In the genomic region with DNA sequence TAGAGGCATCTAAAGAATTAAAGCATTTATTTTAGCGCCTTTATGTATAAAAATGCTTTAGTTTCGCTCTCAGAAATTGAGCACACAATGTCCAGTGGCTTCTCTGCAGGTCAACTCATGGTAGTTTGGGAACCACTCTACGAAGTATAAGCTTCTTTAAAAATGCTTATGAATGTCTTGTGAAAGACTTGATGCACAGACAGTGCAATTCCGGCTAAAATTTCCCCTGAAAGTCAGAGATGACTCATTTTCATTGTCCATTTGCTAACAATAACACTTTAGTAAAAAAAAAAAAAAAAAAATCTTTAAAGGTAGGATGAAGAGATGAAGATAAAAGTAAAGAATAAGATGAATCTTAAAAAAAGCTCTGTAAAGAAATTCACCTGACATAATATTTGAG, we compare ENCODE assay signal across 24 cellular contexts.
DNase-seq lines count a peak whose midpoint lies in the region; ATAC-seq, FAIRE-seq and TF ChIP-seq lines count a peak whose summit lies in the region.
"Had no signal": no experiment of that assay in that cellular context is flagged by ENCODE, and none has a peak within 500 bp of the region (broad histone marks: within the 10 kb centered on the region; RNA-seq: fewer than 3 reads in every experiment).

No MANE protein-coding gene starts in this region.

- H3K9me2 ChIP-seq in neural cell (ENCODE audit: insufficient read depth, low read length): no peaks in the 10 kb centered on the region
- H3K9me2 ChIP-seq: SK-N-SH had no signal

- POLR2A ChIA-PET in endothelial cell of umbilical vein (lab: Charles Lee) (no interaction called here), HEK293T (lab: Yijun Ruan, JAX) (no interaction called here)

- no peak overlapping the region for H3K9ac ChIP-seq in endothelial cell of umbilical vein (replicated peaks; ENCODE audit: extremely low read depth, insufficient read depth, low read length)
- no peak overlapping the region for H3K9ac ChIP-seq in neural cell (ENCODE audit: low read length)
- H3K9ac ChIP-seq: SK-N-SH had no signal

- H4K20me1 ChIP-seq in endothelial cell of umbilical vein (replicated peaks; ENCODE audit: control insufficient read depth, extremely low read depth, insufficient read depth, low read length) (no peaks in the 10 kb centered on the region), neural cell (ENCODE audit: insufficient read depth) (no peaks in the 10 kb centered on the region)

- intact Hi-C loops in endothelial cell of umbilical vein (cut with micrococcal nuclease): no loop called here
- intact Hi-C loops in thyroid gland (cut with DNase I): no loop called here

- H3F3A ChIP-seq in neural cell (ENCODE audit: insufficient read depth, low read length, poor library complexity, severe bottlenecking): no peaks in the 10 kb centered on the region

- no peak for FAIRE-seq in endothelial cell of umbilical vein (lab: Jason Lieb, UNC)
- FAIRE-seq: K562 had no signal

- no peak for ATAC-seq in HG02610 (IDR thresholded peaks at IDR 0.05; ENCODE audit: unreplicated experiment)
- ATAC-seq: K562 had no signal

- TF ChIP-seq CTCF in endothelial cell of umbilical vein (IDR thresholded peaks at IDR 0.05; ENCODE audit: extremely low read depth in 1 of 2, insufficient read depth in 1 of 2, low read depth in 1 of 2, low read length in 2 of 2) (no peak), neural cell (IDR thresholded peaks at IDR 0.05; ENCODE audit: poor library complexity, severe bottlenecking) (no peak), thyroid gland (IDR thresholded peaks at IDR 0.05) (no peak)

- DNase-seq in HPDE6-E6E7 (ENCODE audit: extremely low spot score) (peak; percentile 2), amniotic epithelial cell (ENCODE audit: low read depth) (peak; percentile 46), endothelial cell of umbilical vein (ENCODE audit: low read depth, low spot score) (no peak), thyroid gland (no peak), HEK293T (ENCODE audit: extremely low spot score) (no peak), 8988T (no peak)
- DNase-seq: CD4-positive, alpha-beta T cell; COR-L47; DMS79; GOT3; HCEC 1CT; NCI-H1105; NCI-H146; NCI-H2029; NCI-H226; NCI-H510A treated with DMSO at 0.1 percent for 48 hours; NCI-H748 treated with DMSO at 0.1 percent for 48 hours; PC-9; SIG-M5; SK-N-SH had no signal

- H2AFZ ChIP-seq in endothelial cell of umbilical vein (ENCODE audit: low read depth, low read length) (no peak overlapping the region), neural cell (ENCODE audit: low read depth, low read length) (no peak overlapping the region)
- H2AFZ ChIP-seq: PC-9 had no signal

- BruUV-seq in endothelial cell of umbilical vein (replicated peaks; lab: Mats Ljungman, UMichigan): no TSS peak

- H3K9me3 ChIP-seq in endothelial cell of umbilical vein (replicated peaks; ENCODE audit: control insufficient read depth, insufficient read depth, low read length) (no peaks in the 10 kb centered on the region), neural cell (ENCODE audit: low read length) (no peaks in the 10 kb centered on the region), thyroid gland (no peaks in the 10 kb centered on the region)
- H3K9me3 ChIP-seq: SK-N-SH had no signal

- CTCF ChIA-PET in endothelial cell of umbilical vein (lab: Charles Lee) (no interaction called here), HEK293T (lab: Yijun Ruan, JAX) (no interaction called here)

- TF ChIP-seq EP300 in neural cell (conservative IDR thresholded peaks at IDR 0.05; ENCODE audit: poor library complexity, severe bottlenecking): no peak

- no peak overlapping the region for H3K27ac ChIP-seq in endothelial cell of umbilical vein (ENCODE audit: insufficient read depth, low read depth, low read length)
- H3K27ac ChIP-seq in neural cell (ENCODE audit: low read length): no peak overlapping the region
- no peak overlapping the region for H3K27ac ChIP-seq in thyroid gland
- H3K27ac ChIP-seq: PC-9, RWPE1 had no signal

- no peaks in the 10 kb centered on the region for H3K9me1 ChIP-seq in endothelial cell of umbilical vein (replicated peaks; ENCODE audit: control insufficient read depth, extremely low read depth, insufficient read depth, low read length)

- no peak for TF ChIP-seq RAD21 in neural cell (conservative IDR thresholded peaks at IDR 0.05)

- H3K36me3 ChIP-seq in endothelial cell of umbilical vein (ENCODE audit: control insufficient read depth in 2 of 2, extremely low read depth in 1 of 2, insufficient read depth in 2 of 2, low read length in 2 of 2) (no peaks in the 10 kb centered on the region), neural cell (ENCODE audit: insufficient read depth, low read length) (no peaks in the 10 kb centered on the region), thyroid gland (no peaks in the 10 kb centered on the region)

- H3K4me3 ChIP-seq in endothelial cell of umbilical vein (replicated peaks in 1 of 3; ENCODE audit: insufficient read depth in 1 of 3, low read depth in 1 of 3, low read length in 3 of 3) (no peak overlapping the region), neural cell (ENCODE audit: low read length) (no peak overlapping the region), thyroid gland (replicated peaks in 1 of 3) (no peak overlapping the region)
- H3K4me3 ChIP-seq: K562, PC-9 had no signal

- H3K79me2 ChIP-seq in endothelial cell of umbilical vein (ENCODE audit: control insufficient read depth, insufficient read depth, low read length) (no peaks in the 10 kb centered on the region), neural cell (replicated peaks; ENCODE audit: insufficient read depth, low read length) (no peaks in the 10 kb centered on the region)

- dilution Hi-C loops in endothelial cell of umbilical vein (cut with MboI; ENCODE audit: extremely low pct_ligation_motif_present, low sequenced_read_pairs): no loop called here

- H3K27me3 ChIP-seq in endothelial cell of umbilical vein (ENCODE audit: control insufficient read depth in 2 of 2, insufficient read depth in 2 of 2, low read length in 2 of 2): no peaks in the 10 kb centered on the region
- no peaks in the 10 kb centered on the region for H3K27me3 ChIP-seq in neural cell (ENCODE audit: insufficient read depth, low read depth, low read length)
- no peaks in the 10 kb centered on the region for H3K27me3 ChIP-seq in thyroid gland

- WGBS in thyroid gland, 2 donors: 87 to 94% methylated on average over 4 of the region's 4 CpGs

- no peak for TF ChIP-seq POLR2A in endothelial cell of umbilical vein (IDR thresholded peaks at IDR 0.05; ENCODE audit: low read depth, low read length)
- no peak for TF ChIP-seq POLR2A in thyroid gland (IDR thresholded peaks at IDR 0.05)

- H3K4me2 ChIP-seq in endothelial cell of umbilical vein (ENCODE audit: insufficient read depth, low read length): no peak overlapping the region
- H3K4me2 ChIP-seq in neural cell (ENCODE audit: low read length): peak overlapping the region; percentile 13
- H3K4me2 ChIP-seq: PC-9, SK-N-SH had no signal

- H3K4me1 ChIP-seq in endothelial cell of umbilical vein (ENCODE audit: control insufficient read depth, extremely low read depth, insufficient read depth, low read length) (no peaks in the 10 kb centered on the region), thyroid gland (no peaks in the 10 kb centered on the region)

TF ChIP-seq in endothelial cell of umbilical vein, 7 proteins besides CTCF, POLR2A, EP300 and RAD21:
- TF ChIP-seq FOS (IDR thresholded peaks at IDR 0.05; ENCODE audit: borderline replicate concordance, insufficient read depth, low read length): peak; percentile 9
- TF ChIP-seq, protein P1, sequence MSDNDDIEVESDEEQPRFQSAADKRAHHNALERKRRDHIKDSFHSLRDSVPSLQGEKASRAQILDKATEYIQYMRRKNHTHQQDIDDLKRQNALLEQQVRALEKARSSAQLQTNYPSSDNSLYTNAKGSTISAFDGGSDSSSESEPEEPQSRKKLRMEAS (IDR thresholded peaks at IDR 0.05; ENCODE audit: insufficient read depth, insufficient read length): no peak

TF ChIP-seq in neural cell, 6 proteins besides CTCF, POLR2A, EP300 and RAD21:
- no peak for TF ChIP-seq MXI1 (conservative IDR thresholded peaks at IDR 0.05; ENCODE audit: poor library complexity, severe bottlenecking)
- TF ChIP-seq SMC3 (conservative IDR thresholded peaks at IDR 0.05; ENCODE audit: poor library complexity): no peak
- no peak for TF ChIP-seq EZH2 (IDR thresholded peaks at IDR 0.05; ENCODE audit: borderline replicate concordance, insufficient read depth, low read length, poor library complexity, severe bottlenecking)

TF ChIP-seq in HEK293T, 16 proteins besides CTCF, POLR2A, EP300 and RAD21:
- no peak for TF ChIP-seq SP1 (IDR thresholded peaks at IDR 0.05)
- TF ChIP-seq L3MBTL2 (conservative IDR thresholded peaks at IDR 0.05): no peak
- TF ChIP-seq, protein P2, sequence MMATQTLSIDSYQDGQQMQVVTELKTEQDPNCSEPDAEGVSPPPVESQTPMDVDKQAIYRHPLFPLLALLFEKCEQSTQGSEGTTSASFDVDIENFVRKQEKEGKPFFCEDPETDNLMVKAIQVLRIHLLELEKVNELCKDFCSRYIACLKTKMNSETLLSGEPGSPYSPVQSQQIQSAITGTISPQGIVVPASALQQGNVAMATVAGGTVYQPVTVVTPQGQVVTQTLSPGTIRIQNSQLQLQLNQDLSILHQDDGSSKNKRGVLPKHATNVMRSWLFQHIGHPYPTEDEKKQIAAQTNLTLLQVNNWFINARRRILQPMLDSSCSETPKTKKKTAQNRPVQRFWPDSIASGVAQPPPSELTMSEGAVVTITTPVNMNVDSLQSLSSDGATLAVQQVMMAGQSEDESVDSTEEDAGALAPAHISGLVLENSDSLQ (IDR thresholded peaks at IDR 0.05): no peak
- no peak for TF ChIP-seq LEF1 (IDR thresholded peaks at IDR 0.05; ENCODE audit: borderline replicate concordance)
- TF ChIP-seq FOXK2 (IDR thresholded peaks at IDR 0.05): no peak
- no peak for TF ChIP-seq ARNT (IDR thresholded peaks at IDR 0.05)
- TF ChIP-seq CTBP1 (IDR thresholded peaks at IDR 0.05; ENCODE audit: borderline replicate concordance): no peak
- TF ChIP-seq BHLHE40 (IDR thresholded peaks at IDR 0.05; ENCODE audit: borderline replicate concordance): no peak
- no peak for TF ChIP-seq NFRKB (IDR thresholded peaks at IDR 0.05)
- no peak for TF ChIP-seq FOXM1 (IDR thresholded peaks at IDR 0.05; ENCODE audit: borderline replicate concordance)
- no peak for TF ChIP-seq SUZ12 (IDR thresholded peaks at IDR 0.05)
- TF ChIP-seq ZNF384 (IDR thresholded peaks at IDR 0.05): no peak
- TF ChIP-seq FOXA1 (IDR thresholded peaks at IDR 0.05): no peak
- TF ChIP-seq ELF4 (IDR thresholded peaks at IDR 0.05): no peak
- TF ChIP-seq TARDBP (IDR thresholded peaks at IDR 0.05): no peak
- TF ChIP-seq HDGF (IDR thresholded peaks at IDR 0.05; ENCODE audit: borderline replicate concordance): no peak
TF ChIP-seq in HEK293T: peak in this region for 0.

Comparison
In these comparisons a context has a peak if more than half of its experiments do, and no peak if none do; other contexts are left out.
1. DNase-seq: peak in HPDE6-E6E7 (single experiment) and amniotic epithelial cell (single experiment); none in endothelial cell of umbilical vein (single experiment), thyroid gland (0 of 2), HEK293T (single experiment) and 8988T (single experiment).